20 cellular contexts compared by ENCODE assay signal in the genomic region with DNA sequence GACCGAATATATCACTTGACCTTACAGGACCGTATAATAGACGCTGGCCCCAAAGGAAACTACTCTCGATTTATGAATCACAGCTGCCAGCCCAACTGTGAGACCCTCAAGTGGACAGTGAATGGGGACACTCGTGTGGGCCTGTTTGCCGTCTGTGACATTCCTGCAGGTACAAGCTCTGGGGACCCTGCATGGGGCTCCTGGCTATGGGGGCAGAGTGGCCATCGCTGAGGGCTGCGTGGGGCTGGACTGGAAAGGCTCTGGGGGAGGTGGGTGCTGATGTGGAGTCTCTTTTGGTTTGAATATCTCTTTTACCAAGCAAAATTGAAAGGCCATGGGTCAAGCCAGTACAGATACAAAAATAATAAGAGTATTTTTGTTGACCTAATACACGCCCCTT. TPM values are rescaled to one million over a fixed set of nuclear protein-coding genes. Genes with fewer than 3 reads are reported as not detected.
DNase-seq lines count a peak whose midpoint lies in the region; ATAC-seq and TF ChIP-seq lines count a peak whose summit lies in the region.
"Had no signal": no experiment of that assay in that cellular context is flagged by ENCODE, and none has a peak within 500 bp of the region (broad histone marks: within the 10 kb centered on the region; RNA-seq: fewer than 3 reads in every experiment).

No MANE protein-coding gene starts in this region.

- WGBS in stomach, 5 donors, result 92 to 96% (median 95%) methylated on average over 7 to 9 of the region's 9 CpGs

- no peaks in the 10 kb centered on the region for H3K4me1 ChIP-seq in CD8-positive, alpha-beta T cell (ENCODE audit: insufficient read depth, low read length)
- H3K4me1 ChIP-seq in stomach (no peaks in the 10 kb centered on the region), Karpas-422 (ENCODE audit: low read length) (no peaks in the 10 kb centered on the region)

- intact Hi-C loops in activated CD8-positive, alpha-beta T cell treated with anti-CD3 and anti-CD28 coated beads for 36 hours (cut with micrococcal nuclease), result no loop called here
- intact Hi-C loops in CD8-positive, alpha-beta T cell (cut with DNase I, micrococcal nuclease), result no loop called here
- intact Hi-C loops in stomach (cut with DNase I; ENCODE audit: low total_unique reads), result no loop called here

- H3K4me1 Mint-ChIP-seq in activated CD8-positive, alpha-beta T cell treated with anti-CD3 and anti-CD28 coated beads, Interleukin-2, amount 10 ng/mL, durations not matched to agents 7 days and 5 days (ENCODE audit: low read depth), result no peaks in the 10 kb centered on the region
- no peaks in the 10 kb centered on the region for H3K4me1 Mint-ChIP-seq in activated CD8-positive, alpha-beta T cell treated with anti-CD3 and anti-CD28 coated beads for 36 hours (ENCODE audit: low read depth)
- no peaks in the 10 kb centered on the region for H3K4me1 Mint-ChIP-seq in CD8-positive, alpha-beta T cell (ENCODE audit: low read depth)
- no peaks in the 10 kb centered on the region for H3K4me1 Mint-ChIP-seq in neural crest cell

- POLR2A ChIA-PET in activated CD8-positive, alpha-beta T cell treated with anti-CD3 and anti-CD28 coated beads, Interleukin-2, amount 10 ng/mL, durations not matched to agents 7 days and 5 days (lab: Charles Lee), result no interaction called here
- POLR2A ChIA-PET in activated CD8-positive, alpha-beta T cell treated with anti-CD3 and anti-CD28 coated beads for 36 hours (lab: Charles Lee), result no interaction called here
- POLR2A ChIA-PET in CD8-positive, alpha-beta T cell (lab: Charles Lee), result no interaction called here

- no peak for TF ChIP-seq EP300 in stomach (IDR thresholded peaks at IDR 0.05)

- H3K9me2 ChIP-seq in Karpas-422 (replicated peaks; ENCODE audit: insufficient read depth, low read length), result no peaks in the 10 kb centered on the region

- peak overlapping the region; percentile 20 for H3K27ac Mint-ChIP-seq in activated CD8-positive, alpha-beta T cell treated with anti-CD3 and anti-CD28 coated beads, Interleukin-2, amount 10 ng/mL, durations not matched to agents 7 days and 5 days
- no peak overlapping the region for H3K27ac Mint-ChIP-seq in activated CD8-positive, alpha-beta T cell treated with anti-CD3 and anti-CD28 coated beads for 36 hours
- H3K27ac Mint-ChIP-seq in CD8-positive, alpha-beta T cell, result peak overlapping the region; percentile 6
- H3K27ac Mint-ChIP-seq in neural crest cell (ENCODE audit: unreplicated experiment), result no peak overlapping the region

- H3K4me2 ChIP-seq in Karpas-422 (ENCODE audit: low read depth, low read length, poor library complexity, severe bottlenecking), result no peak overlapping the region

- no peak overlapping the region for H3K9ac ChIP-seq in Karpas-422 (ENCODE audit: low read length)

- H3K4me3 Mint-ChIP-seq in activated CD8-positive, alpha-beta T cell treated with anti-CD3 and anti-CD28 coated beads, Interleukin-2, amount 10 ng/mL, durations not matched to agents 7 days and 5 days, result no peak overlapping the region
- no peak overlapping the region for H3K4me3 Mint-ChIP-seq in activated CD8-positive, alpha-beta T cell treated with anti-CD3 and anti-CD28 coated beads for 36 hours
- no peak overlapping the region for H3K4me3 Mint-ChIP-seq in CD8-positive, alpha-beta T cell
- peak overlapping the region; percentile 45 for H3K4me3 Mint-ChIP-seq in neural crest cell

- CTCF ChIA-PET in activated CD8-positive, alpha-beta T cell treated with anti-CD3 and anti-CD28 coated beads, Interleukin-2, amount 10 ng/mL, durations not matched to agents 7 days and 5 days (lab: Charles Lee), result no interaction called here
- CTCF ChIA-PET in activated CD8-positive, alpha-beta T cell treated with anti-CD3 and anti-CD28 coated beads for 36 hours (lab: Charles Lee), result no interaction called here
- CTCF ChIA-PET in CD8-positive, alpha-beta T cell (lab: Charles Lee), result no interaction called here

- H3K36me3 Mint-ChIP-seq in activated CD8-positive, alpha-beta T cell treated with anti-CD3 and anti-CD28 coated beads, Interleukin-2, amount 10 ng/mL, durations not matched to agents 7 days and 5 days (ENCODE audit: low read depth), result peaks cover 83% of the 10 kb centered on the region
- peaks cover 64% of the 10 kb centered on the region for H3K36me3 Mint-ChIP-seq in activated CD8-positive, alpha-beta T cell treated with anti-CD3 and anti-CD28 coated beads for 36 hours (ENCODE audit: low read depth)
- H3K36me3 Mint-ChIP-seq in CD8-positive, alpha-beta T cell, result peaks cover 57% of the 10 kb centered on the region
- H3K36me3 Mint-ChIP-seq in neural crest cell (ENCODE audit: low read depth), result peaks cover 23% of the 10 kb centered on the region

- no peaks in the 10 kb centered on the region for H3K27me3 Mint-ChIP-seq in activated CD8-positive, alpha-beta T cell treated with anti-CD3 and anti-CD28 coated beads, Interleukin-2, amount 10 ng/mL, durations not matched to agents 7 days and 5 days (ENCODE audit: low read depth)
- H3K27me3 Mint-ChIP-seq in activated CD8-positive, alpha-beta T cell treated with anti-CD3 and anti-CD28 coated beads for 36 hours, result no peaks in the 10 kb centered on the region
- H3K27me3 Mint-ChIP-seq in CD8-positive, alpha-beta T cell (ENCODE audit: low read depth), result no peaks in the 10 kb centered on the region
- H3K27me3 Mint-ChIP-seq in neural crest cell (ENCODE audit: low read depth), result peaks cover 4% of the 10 kb centered on the region

- H2AFZ ChIP-seq in Karpas-422 (ENCODE audit: low read length), result no peak overlapping the region

- no peaks in the 10 kb centered on the region for H3K9me3 ChIP-seq in CD8-positive, alpha-beta T cell (ENCODE audit: low read length)
- H3K9me3 ChIP-seq in stomach (no peaks in the 10 kb centered on the region), Karpas-422 (ENCODE audit: low read length) (no peaks in the 10 kb centered on the region)

- no peak for TF ChIP-seq CTCF in activated CD8-positive, alpha-beta T cell treated with anti-CD3 and anti-CD28 coated beads for 36 hours (IDR thresholded peaks at IDR 0.05)
- no peak for TF ChIP-seq CTCF in CD8-positive, alpha-beta T cell (IDR thresholded peaks at IDR 0.05)
- TF ChIP-seq CTCF in neural crest cell (conservative IDR thresholded peaks at IDR 0.05) (no peak), stomach (IDR thresholded peaks at IDR 0.05) (no peak)

- no peak for DNase-seq in activated CD8-positive, alpha-beta T cell treated with anti-CD3 and anti-CD28 coated beads, Interleukin-2, amount 10 ng/mL, durations not matched to agents 7 days and 5 days
- no peak for DNase-seq in activated CD8-positive, alpha-beta T cell treated with anti-CD3 and anti-CD28 coated beads for 36 hours
- no peak for DNase-seq in CD8-positive, alpha-beta T cell
- no peak for DNase-seq in neural crest cell (ENCODE audit: low read depth, low spot score)
- DNase-seq in stomach, result peak; percentile 17
- no peak for DNase-seq in glomerular visceral epithelial cell (ENCODE audit: extremely low spot score)
- no peak for DNase-seq in Karpas-422
- DNase-seq in NCI-H69 (lab: John Stamatoyannopoulos, UW), result no peak
- DNase-seq: AML-193, DMS53, GDM1, KBM-7, NCI-H1105, NCI-H146, NCI-H2029, NCI-H2227 treated with DMSO at 0.1 percent for 48 hours, NCI-H510A, NCI-H748 treated with DMSO at 0.1 percent for 48 hours had no signal

- H3K27ac ChIP-seq in CD8-positive, alpha-beta T cell (ENCODE audit: low read depth, low read length), result no peak overlapping the region
- H3K27ac ChIP-seq in stomach (no peak overlapping the region), Karpas-422 (ENCODE audit: low read length) (no peak overlapping the region)
- H3K27ac ChIP-seq: C4-2B had no signal

- no peak for ATAC-seq in activated CD8-positive, alpha-beta T cell treated with anti-CD3 and anti-CD28 coated beads, Interleukin-2, amount 10 ng/mL, durations not matched to agents 7 days and 5 days
- no peak for ATAC-seq in activated CD8-positive, alpha-beta T cell treated with anti-CD3 and anti-CD28 coated beads for 36 hours
- ATAC-seq in CD8-positive, alpha-beta T cell, result no peak
- ATAC-seq: HCT116 had no signal

- peaks cover 5% of the 10 kb centered on the region for H3K36me3 ChIP-seq in CD8-positive, alpha-beta T cell (ENCODE audit: insufficient read depth, low read length)
- H3K36me3 ChIP-seq in stomach, result peaks cover 38 to 100% (median 94%) of the 10 kb centered on the region in 4 donors
- peaks cover 7% of the 10 kb centered on the region for H3K36me3 ChIP-seq in Karpas-422 (ENCODE audit: insufficient read depth, low read length)

- TF ChIP-seq POLR2A in stomach (IDR thresholded peaks at IDR 0.05), result no peak

- H3K9me3 Mint-ChIP-seq in activated CD8-positive, alpha-beta T cell treated with anti-CD3 and anti-CD28 coated beads, Interleukin-2, amount 10 ng/mL, durations not matched to agents 7 days and 5 days (ENCODE audit: insufficient read depth), result no peaks in the 10 kb centered on the region
- no peaks in the 10 kb centered on the region for H3K9me3 Mint-ChIP-seq in activated CD8-positive, alpha-beta T cell treated with anti-CD3 and anti-CD28 coated beads for 36 hours
- no peaks in the 10 kb centered on the region for H3K9me3 Mint-ChIP-seq in CD8-positive, alpha-beta T cell
- no peaks in the 10 kb centered on the region for H3K9me3 Mint-ChIP-seq in neural crest cell

- no peaks in the 10 kb centered on the region for H3K27me3 ChIP-seq in CD8-positive, alpha-beta T cell (ENCODE audit: insufficient read depth, low read length)
- no peaks in the 10 kb centered on the region for H3K27me3 ChIP-seq in stomach
- no peaks in the 10 kb centered on the region for H3K27me3 ChIP-seq in Karpas-422 (ENCODE audit: low read length)

- no peaks in the 10 kb centered on the region for H3K79me2 ChIP-seq in Karpas-422 (ENCODE audit: low read length)

- no peaks in the 10 kb centered on the region for H4K20me1 ChIP-seq in Karpas-422 (ENCODE audit: insufficient read depth, low read depth, low read length)

- H3K4me3 ChIP-seq in CD8-positive, alpha-beta T cell (ENCODE audit: low read depth, low read length), result no peak overlapping the region
- H3K4me3 ChIP-seq in stomach (no peak overlapping the region), Karpas-422 (ENCODE audit: low read length) (no peak overlapping the region)

RNA-seq across cellular contexts. Expression of gene NELFA, which starts 33.9 kb away (rescaled TPM):
- 10 to 100 TPM; 32.2 to 35.6 TPM for total RNA-seq in activated CD8-positive, alpha-beta T cell treated with anti-CD3 and anti-CD28 coated beads, Interleukin-2, amount 10 ng/mL, durations not matched to agents 7 days and 5 days
- total RNA-seq in activated CD8-positive, alpha-beta T cell treated with anti-CD3 and anti-CD28 coated beads for 36 hours, result 10 to 100 TPM; 43.9 to 46.3 TPM
- 10 to 100 TPM; 39.0 to 45.8 TPM for total RNA-seq in CD8-positive, alpha-beta T cell
- 54.3 and 55.2 TPM in 2 replicates for total RNA-seq in neural crest cell
- 10 to 100 TPM in 4 of 5 donors, 1 to 10 TPM in 1; 5.8 to 82.9 (median 21.0) TPM for total RNA-seq in stomach
- 10 to 100 TPM; 13.6 to 28.5 (median 15.5) TPM for polyA plus RNA-seq in stomach
- 22.6 and 44.6 TPM in 2 replicates for total RNA-seq in Karpas-422 (2014; rRNA removed; shearing (Covaris generic); ENCODE audit: low replicate concordance)

Comparison
In these comparisons a context has a peak if more than half of its experiments do, and no peak if none do; other contexts are left out.
1. H3K27ac Mint-ChIP-seq: peak in activated CD8-positive, alpha-beta T cell treated with anti-CD3 and anti-CD28 coated beads, Interleukin-2, amount 10 ng/mL, durations not matched to agents 7 days and 5 days (single experiment) and CD8-positive, alpha-beta T cell (single experiment); none in activated CD8-positive, alpha-beta T cell treated with anti-CD3 and anti-CD28 coated beads for 36 hours (single experiment) and neural crest cell (single experiment).